28 cellular contexts compared by ENCODE assay signal in genomic region chr5:1638658-1639400, GRCh38.
DNase-seq lines count a peak whose midpoint lies in the region; ATAC-seq and TF ChIP-seq lines count a peak whose summit lies in the region.
"Had no signal": no experiment of that assay in that cellular context is flagged by ENCODE, and none has a peak within 500 bp of the region (broad histone marks: within the 10 kb centered on the region; RNA-seq: fewer than 3 reads in every experiment).

No MANE protein-coding gene starts in this region.

- intact Hi-C loops in spleen (cut with DNase I; ENCODE audit: low total_unique reads), result no loop called here

- WGBS in endodermal cell (ENCODE audit: insufficient coverage in 1 of 2, insufficient read length in 1 of 2), 2 experiments, result 91 to 96% methylated on average over 4 to 22 of the region's 23 CpGs
- WGBS in spleen, 5 donors, result 79 to 88% (median 87%) methylated on average over 18 to 23 of the region's 23 CpGs

- H3K9me3 Mint-ChIP-seq in CD4-positive, CD25-positive, alpha-beta regulatory T cell, result peaks cover 0 to 3% (median 0%) of the 10 kb centered on the region in 7 donors
- H3K9me3 Mint-ChIP-seq in IgD-negative memory B cell (no peaks in the 10 kb centered on the region), endodermal cell (no peaks in the 10 kb centered on the region)
- H3K9me3 Mint-ChIP-seq: naive thymus-derived CD8-positive, alpha-beta T cell had no signal

- no peaks in the 10 kb centered on the region for H3K36me3 Mint-ChIP-seq in CD4-positive, CD25-positive, alpha-beta regulatory T cell
- peaks cover 1% of the 10 kb centered on the region for H3K36me3 Mint-ChIP-seq in IgD-negative memory B cell
- H3K36me3 Mint-ChIP-seq in endodermal cell (ENCODE audit: low read depth), result no peaks in the 10 kb centered on the region
- H3K36me3 Mint-ChIP-seq: naive thymus-derived CD8-positive, alpha-beta T cell had no signal

- peak overlapping the region in 1 of 4 donors; percentile 12 for H3K4me3 Mint-ChIP-seq in CD4-positive, CD25-positive, alpha-beta regulatory T cell
- peak overlapping the region in 1 of 4 donors; percentile 70 for H3K4me3 Mint-ChIP-seq in IgD-negative memory B cell
- H3K4me3 Mint-ChIP-seq in endodermal cell, result no peak overlapping the region
- H3K4me3 Mint-ChIP-seq: naive thymus-derived CD8-positive, alpha-beta T cell had no signal

- TF ChIP-seq POLR2A in spleen (IDR thresholded peaks at IDR 0.05), result no peak

- no peak overlapping the region for H3K27ac ChIP-seq in CD4-positive, CD25-positive, alpha-beta regulatory T cell (ENCODE audit: insufficient read depth, low read length, poor library complexity, severe bottlenecking)
- H3K27ac ChIP-seq in endodermal cell (ENCODE audit: low read depth, low read length) (no peak overlapping the region), spleen (no peak overlapping the region)
- H3K27ac ChIP-seq: adrenal gland, body of pancreas, PC-9, upper lobe of left lung had no signal

- peaks cover 5% of the 10 kb centered on the region for H3K4me1 ChIP-seq in CD4-positive, CD25-positive, alpha-beta regulatory T cell (ENCODE audit: control insufficient read depth, insufficient read depth, low read length, poor library complexity, severe bottlenecking)
- H3K4me1 ChIP-seq in endodermal cell (ENCODE audit: control insufficient read depth, insufficient read depth, low read length) (peaks cover 4% of the 10 kb centered on the region), spleen (peaks cover 0 to 19% (median 10%) of the 10 kb centered on the region in 6 donors)
- H3K4me1 ChIP-seq: adrenal gland, body of pancreas had no signal

- no peak for DNase-seq in CD4-positive, CD25-positive, alpha-beta regulatory T cell
- DNase-seq in endodermal cell, result peak; percentile 41
- DNase-seq in spleen, result peak; percentile 68
- DNase-seq in HUDEP-2 (lab: John Stamatoyannopoulos, UW; ENCODE audit: unreplicated experiment in 76 of 76), result no peak
- no peak for DNase-seq in DMS53 (lab: John Stamatoyannopoulos, UW)
- DNase-seq: activated CD4-positive, alpha-beta T cell treated with anti-CD3 and anti-CD28 coated beads, Interleukin-2, amount 50 U/mL, for 48 hours; activated gamma-delta T cell treated with Interleukin-2 at 50 U/mL for 16 hours; adrenal gland; body of pancreas; EL; GOT3; hypothalamus; IMR-90; left ventricle myocardium superior; midbrain; naive thymus-derived CD8-positive, alpha-beta T cell; NCI-H1092; NCI-H187; NCI-H2171 treated with DMSO at 0.1 percent for 48 hours; NCI-H524; occipital lobe; PC-9; SIG-M5; SW 1271; T-helper 9 cell had no signal

- no peaks in the 10 kb centered on the region for H3K9me3 ChIP-seq in CD4-positive, CD25-positive, alpha-beta regulatory T cell (ENCODE audit: control insufficient read depth in 2 of 2, low read length in 2 of 2)
- H3K9me3 ChIP-seq in endodermal cell (ENCODE audit: control insufficient read depth, low read length) (no peaks in the 10 kb centered on the region), spleen (no peaks in the 10 kb centered on the region)
- H3K9me3 ChIP-seq: adrenal gland, body of pancreas, upper lobe of left lung had no signal

- peaks cover 6% of the 10 kb centered on the region for H3K27me3 ChIP-seq in CD4-positive, CD25-positive, alpha-beta regulatory T cell (ENCODE audit: control insufficient read depth, insufficient read depth, low read length)
- H3K27me3 ChIP-seq in endodermal cell (ENCODE audit: control insufficient read depth, insufficient read depth, low read length, poor library complexity, severe bottlenecking), result peaks cover 14% of the 10 kb centered on the region
- peaks cover 4 to 31% (median 19%) of the 10 kb centered on the region in 7 donors for H3K27me3 ChIP-seq in spleen (replicated peaks in 1 of 7)

- peaks cover 39% of the 10 kb centered on the region for H3K27me3 Mint-ChIP-seq in CD4-positive, CD25-positive, alpha-beta regulatory T cell
- peaks cover 12% of the 10 kb centered on the region for H3K27me3 Mint-ChIP-seq in IgD-negative memory B cell
- H3K27me3 Mint-ChIP-seq in endodermal cell (ENCODE audit: insufficient read depth), result peaks cover 19% of the 10 kb centered on the region

- H3K4me3 ChIP-seq in CD4-positive, CD25-positive, alpha-beta regulatory T cell (ENCODE audit: low read depth, low read length), result no peak overlapping the region
- H3K4me3 ChIP-seq in endodermal cell (ENCODE audit: low read length) (no peak overlapping the region), spleen (no peak overlapping the region)
- H3K4me3 ChIP-seq: adrenal gland, body of pancreas, PC-9, upper lobe of left lung had no signal

- H3K4me1 Mint-ChIP-seq in CD4-positive, CD25-positive, alpha-beta regulatory T cell, result peaks cover 4 to 18% (median 12%) of the 10 kb centered on the region in 4 donors
- peaks cover 0 to 21% (median 11%) of the 10 kb centered on the region in 3 donors for H3K4me1 Mint-ChIP-seq in IgD-negative memory B cell
- peaks cover 8% of the 10 kb centered on the region for H3K4me1 Mint-ChIP-seq in endodermal cell

- peak overlapping the region in 2 of 3 donors; percentile 15 to 41 for H3K27ac Mint-ChIP-seq in CD4-positive, CD25-positive, alpha-beta regulatory T cell
- peak overlapping the region in 2 of 3 donors; percentile 16 to 54 for H3K27ac Mint-ChIP-seq in IgD-negative memory B cell
- no peak overlapping the region for H3K27ac Mint-ChIP-seq in endodermal cell

- TF ChIP-seq CTCF in endodermal cell (conservative IDR thresholded peaks at IDR 0.05), result no peak
- TF ChIP-seq CTCF in spleen (IDR thresholded peaks at IDR 0.05 in 8 of 11, conservative IDR thresholded peaks at IDR 0.05 in 3 of 11), result no peak

- ATAC-seq in CD4-positive, CD25-positive, alpha-beta regulatory T cell (ENCODE audit: low read depth in 2 of 2), result no peak
- ATAC-seq in HG03378 (IDR thresholded peaks at IDR 0.05; ENCODE audit: unreplicated experiment), result no peak
- ATAC-seq: body of pancreas; left ventricle myocardium superior; naive thymus-derived CD8-positive, alpha-beta T cell had no signal

- H3K9ac ChIP-seq in endodermal cell (ENCODE audit: extremely low read depth, low read length, poor library complexity, severe bottlenecking), result no peak overlapping the region

- no peaks in the 10 kb centered on the region for H3K36me3 ChIP-seq in CD4-positive, CD25-positive, alpha-beta regulatory T cell (ENCODE audit: control insufficient read depth, insufficient read depth, low read length)
- H3K36me3 ChIP-seq in endodermal cell (ENCODE audit: control insufficient read depth, insufficient read depth, low read length), result no peaks in the 10 kb centered on the region
- H3K36me3 ChIP-seq in spleen, result no peaks in the 10 kb centered on the region
- H3K36me3 ChIP-seq: adrenal gland, upper lobe of left lung had no signal

Comparison
In these comparisons a context has a peak if more than half of its experiments do, and no peak if none do; other contexts are left out.
1. DNase-seq: peak in endodermal cell (single experiment) and spleen (single experiment); none in CD4-positive, CD25-positive, alpha-beta regulatory T cell (0 of 3), HUDEP-2 (0 of 76) and DMS53 (single experiment).